8 cellular contexts compared by ENCODE assay signal in genomic region chr13:48037346-48038173, GRCh38. TPM values are rescaled to one million over a fixed set of nuclear protein-coding genes. Genes with fewer than 3 reads are reported as not detected.
DNase-seq lines count a peak whose midpoint lies in the region; ATAC-seq and TF ChIP-seq lines count a peak whose summit lies in the region.

Gene NUDT15 (plus strand): TSS chr13:48037726. CDS start chr13:48037747, 21 bp downstream.

- ATAC-seq in HG02610 (IDR thresholded peaks at IDR 0.05; ENCODE audit: unreplicated experiment): peak; percentile 93
- peak; percentile 97 for ATAC-seq in SK-N-SH treated with all-trans-retinoic acid at 6 μM for 48 hours

- H3K27ac Mint-ChIP-seq in activated naive CD4-positive, alpha-beta T cell treated with anti-CD3 and anti-CD28 coated beads, Interleukin-2, amount 50 U/mL, for 24 hours: peak within 1 kb of the TSS; percentile 98

- TF ChIP-seq CTCF in GM12801 (IDR thresholded peaks at IDR 0.05; ENCODE audit: extremely low read depth, insufficient read length): peak; percentile 96

- peak within 1 kb of the TSS; percentile 98 for H3K4me3 Mint-ChIP-seq in activated naive CD4-positive, alpha-beta T cell treated with anti-CD3 and anti-CD28 coated beads, Interleukin-2, amount 50 U/mL, for 24 hours

- H3K9me3 Mint-ChIP-seq in activated naive CD4-positive, alpha-beta T cell treated with anti-CD3 and anti-CD28 coated beads, Interleukin-2, amount 50 U/mL, for 24 hours: no peaks in the 10 kb centered on the region

- no peaks in the 10 kb centered on the region for H3K27me3 Mint-ChIP-seq in activated naive CD4-positive, alpha-beta T cell treated with anti-CD3 and anti-CD28 coated beads, Interleukin-2, amount 50 U/mL, for 24 hours

- H3K27ac ChIP-seq in temporal lobe (ENCODE audit: low read depth, low read length): peak within 1 kb of the TSS; percentile 91

- peaks cover 37% of the 10 kb centered on the region for H3K4me1 Mint-ChIP-seq in activated naive CD4-positive, alpha-beta T cell treated with anti-CD3 and anti-CD28 coated beads, Interleukin-2, amount 50 U/mL, for 24 hours

- DNase-seq in NCI-H1092 (lab: John Stamatoyannopoulos, UW) (peak; percentile 92), globus pallidus (ENCODE audit: low spot score) (peak; percentile 95), occipital lobe (lab: John Stamatoyannopoulos, UW) (peak; percentile 90)

- peaks cover 7% of the 10 kb centered on the region for H3K36me3 Mint-ChIP-seq in activated naive CD4-positive, alpha-beta T cell treated with anti-CD3 and anti-CD28 coated beads, Interleukin-2, amount 50 U/mL, for 24 hours

TF ChIP-seq in SK-N-SH treated with all-trans-retinoic acid at 6 μM for 48 hours, 23 proteins besides CTCF, POLR2A, EP300 and RAD21:
- TF ChIP-seq ZFP3 (CRISPR knock-in tag; IDR thresholded peaks at IDR 0.05) (0 out of 2 replicates have a peak, but pooled peaks have one; percentile 45), TSHZ2 (CRISPR knock-in tag; IDR thresholded peaks at IDR 0.05) (peak; percentile 51; the same call in 1 of the 2 replicates), CSDC2 (CRISPR knock-in tag; IDR thresholded peaks at IDR 0.05) (no peak)

RNA-seq across cellular contexts. Expression of gene NUDT15, which starts in this region (rescaled TPM):
- total RNA-seq in occipital lobe (12.0 TPM), temporal lobe (6.9 TPM)

Comparison
In these comparisons a context has a peak if more than half of its experiments do, and no peak if none do; other contexts are left out.
1. Peak in every context shown above with its lines: DNase-seq, ATAC-seq and H3K27ac ChIP-seq.